Comparison of ENCODE assay signal across 11 cellular contexts in the genomic region with DNA sequence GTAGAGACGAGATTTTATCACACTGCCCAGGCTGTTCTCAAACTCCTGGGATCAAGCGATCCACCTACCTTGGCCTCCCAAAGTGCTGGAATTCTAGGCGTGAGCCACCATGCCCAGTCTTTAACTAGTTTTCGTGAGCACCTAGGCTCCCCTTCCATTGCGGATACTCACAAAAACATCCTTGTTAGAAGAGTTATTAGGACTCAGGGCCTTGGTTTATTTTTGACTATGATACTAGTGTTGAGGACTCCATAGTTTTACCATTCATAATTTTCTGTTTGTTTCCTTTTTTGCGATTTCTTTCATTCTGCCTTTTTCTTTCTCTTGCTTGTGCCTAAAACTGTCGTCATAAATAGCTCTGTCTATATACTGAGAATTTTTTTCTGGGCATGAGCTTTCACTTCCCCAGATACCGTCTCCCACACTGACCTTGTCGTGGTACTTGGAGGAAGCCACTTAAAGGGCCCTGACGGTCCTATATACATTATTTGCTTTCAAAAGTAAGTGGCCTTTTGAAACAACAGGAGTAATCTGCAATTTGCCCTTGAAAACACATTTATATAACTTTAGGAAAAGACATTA. TPM values are rescaled to one million over a fixed set of nuclear protein-coding genes. Genes with fewer than 3 reads are reported as not detected.
DNase-seq lines count a peak whose midpoint lies in the region; ATAC-seq and TF ChIP-seq lines count a peak whose summit lies in the region.
"Had no signal": no experiment of that assay in that cellular context is flagged by ENCODE, and none has a peak within 500 bp of the region (broad histone marks: within the 10 kb centered on the region; RNA-seq: fewer than 3 reads in every experiment).

No MANE protein-coding gene starts in this region.

- BruUV-seq in A673 (replicated peaks; lab: Mats Ljungman, UMichigan) = no TSS peak

- peak overlapping the region; percentile 76 for H3K4me3 Mint-ChIP-seq in endothelial cell (ENCODE audit: unreplicated experiment)
- no peak overlapping the region for H3K4me3 Mint-ChIP-seq in glutamatergic neuron (ENCODE audit: unreplicated experiment)
- H3K4me3 Mint-ChIP-seq: activated naive CD8-positive, alpha-beta T cell treated with anti-CD3 and anti-CD28 coated beads, Interleukin-2, amount 10 ng/mL, durations not matched to agents 7 days and 5 days; naive thymus-derived CD4-positive, alpha-beta T cell had no signal

- no peak overlapping the region for H3K4me3 ChIP-seq in A673 (ENCODE audit: low read depth, low read length, poor library complexity, severe bottlenecking)
- H3K4me3 ChIP-seq: K562 had no signal

- H3K9me3 Mint-ChIP-seq in endothelial cell (ENCODE audit: unreplicated experiment) (no peaks in the 10 kb centered on the region), glutamatergic neuron (ENCODE audit: unreplicated experiment) (peaks cover 7% of the 10 kb centered on the region)
- H3K9me3 Mint-ChIP-seq: activated naive CD8-positive, alpha-beta T cell treated with anti-CD3 and anti-CD28 coated beads, Interleukin-2, amount 10 ng/mL, durations not matched to agents 7 days and 5 days; naive thymus-derived CD4-positive, alpha-beta T cell had no signal

- TF ChIP-seq CTCF in endothelial cell (IDR thresholded peaks at IDR 0.05; ENCODE audit: unreplicated experiment) = no peak
- TF ChIP-seq CTCF in glutamatergic neuron (IDR thresholded peaks at IDR 0.05; ENCODE audit: partially characterized antibody, unreplicated experiment) = no peak
- no peak for TF ChIP-seq CTCF in A673 (conservative IDR thresholded peaks at IDR 0.05; ENCODE audit: low read depth, low read length)

- POLR2A ChIA-PET in A673 (lab: Charles Lee; ENCODE audit: low non-redundant PET) = no interaction called here

- H3K9me3 ChIP-seq in A673 (ENCODE audit: low read depth, low read length, poor library complexity, severe bottlenecking) = no peaks in the 10 kb centered on the region

- no peaks in the 10 kb centered on the region for H3K27me3 ChIP-seq in A673 (replicated peaks; ENCODE audit: insufficient read depth, low read depth, low read length, poor library complexity)

- no peak overlapping the region for H3K27ac ChIP-seq in A673 (ENCODE audit: low read depth, low read length, poor library complexity, severe bottlenecking)

- no peak for DNase-seq in endothelial cell (ENCODE audit: low spot score)
- no peak for DNase-seq in glutamatergic neuron
- DNase-seq in left colon = no peak
- DNase-seq in A673 (ENCODE audit: low spot score) = no peak
- DNase-seq in EL = no peak
- DNase-seq: activated naive CD8-positive, alpha-beta T cell treated with anti-CD3 and anti-CD28 coated beads, Interleukin-2, amount 10 ng/mL, durations not matched to agents 7 days and 5 days; naive thymus-derived CD4-positive, alpha-beta T cell had no signal

- H3K36me3 ChIP-seq in A673 (ENCODE audit: insufficient read depth, low read length, poor library complexity, severe bottlenecking) = peaks cover 36% of the 10 kb centered on the region

- ATAC-seq in GM18502 (IDR thresholded peaks at IDR 0.05; ENCODE audit: poor library complexity, unreplicated experiment) (peak; percentile 89), GM21423 (IDR thresholded peaks at IDR 0.05; ENCODE audit: unreplicated experiment) (peak; percentile 94), HG03432 (IDR thresholded peaks at IDR 0.05; ENCODE audit: unreplicated experiment) (peak; percentile 96), left colon (no peak)
- ATAC-seq: K562; naive thymus-derived CD4-positive, alpha-beta T cell had no signal

- H3K27me3 Mint-ChIP-seq in endothelial cell (ENCODE audit: unreplicated experiment) = peaks cover 5% of the 10 kb centered on the region
- H3K27me3 Mint-ChIP-seq in glutamatergic neuron (ENCODE audit: unreplicated experiment) = no peaks in the 10 kb centered on the region

- peaks cover 26% of the 10 kb centered on the region for H3K4me1 ChIP-seq in A673 (ENCODE audit: insufficient read depth, low read length, poor library complexity, severe bottlenecking)

- peaks cover 49% of the 10 kb centered on the region for H3K4me1 Mint-ChIP-seq in endothelial cell (ENCODE audit: unreplicated experiment)
- H3K4me1 Mint-ChIP-seq in glutamatergic neuron (ENCODE audit: low read depth, unreplicated experiment) = peaks cover 9% of the 10 kb centered on the region

- intact Hi-C loops in left colon (cut with DNase I, micrococcal nuclease) = loop anchor here in 1 of 2 donors (10.0 kb wide), 1 partner anchor 54 kb away; no protein-coding TSS in a partner anchor
- intact Hi-C loops in A673 (cut with micrococcal nuclease; ENCODE audit: unreplicated experiment) = no loop called here

- CTCF ChIA-PET in A673 (lab: Charles Lee) = no interaction called here

- H3K27ac Mint-ChIP-seq in endothelial cell (ENCODE audit: unreplicated experiment) = no peak overlapping the region
- H3K27ac Mint-ChIP-seq in glutamatergic neuron (ENCODE audit: unreplicated experiment) = no peak overlapping the region
- H3K27ac Mint-ChIP-seq: activated naive CD8-positive, alpha-beta T cell treated with anti-CD3 and anti-CD28 coated beads, Interleukin-2, amount 10 ng/mL, durations not matched to agents 7 days and 5 days had no signal

- H3K36me3 Mint-ChIP-seq in endothelial cell (ENCODE audit: low read depth, unreplicated experiment) = peaks cover 47% of the 10 kb centered on the region
- no peaks in the 10 kb centered on the region for H3K36me3 Mint-ChIP-seq in glutamatergic neuron (ENCODE audit: unreplicated experiment)

RNA-seq across cellular contexts. Expression of a gene that starts 5.2 kb away (rescaled TPM):
- total RNA-seq in endothelial cell (ENCODE audit: unreplicated experiment) (342 TPM), glutamatergic neuron (ENCODE audit: unreplicated experiment) (59.3 TPM), left colon (1 to 10 TPM; 5.3 to 5.5 TPM), A673 (2021) (83.3 and 92.1 TPM in 2 replicates)
